ENCODE assay signal across 21 cellular contexts in genomic region chr19:3599776-3600183, GRCh38. TPM values are rescaled to one million over a fixed set of nuclear protein-coding genes. Genes with fewer than 3 reads are reported as not detected.
DNase-seq lines count a peak whose midpoint lies in the region; ATAC-seq, FAIRE-seq and TF ChIP-seq lines count a peak whose summit lies in the region.
"Had no signal": no experiment of that assay in that cellular context is flagged by ENCODE, and none has a peak within 500 bp of the region (broad histone marks: within the 10 kb centered on the region; RNA-seq: fewer than 3 reads in every experiment).

No MANE protein-coding gene starts in this region.

- H3K4ac ChIP-seq in H9 (ENCODE audit: low read depth, low read length) = no peak overlapping the region

- no peak overlapping the region for H4K5ac ChIP-seq in H9 (ENCODE audit: insufficient read length, low read depth, low read length)

- H2BK15ac ChIP-seq in H9 (ENCODE audit: low read depth, low read length) = no peak overlapping the region

- H3K9me3 Mint-ChIP-seq in H9 = peaks cover 0 to 4% of the 10 kb centered on the region in 2 experiments; a peak in 1 of 5 replicates
- H3K9me3 Mint-ChIP-seq: activated CD4-positive, alpha-beta memory T cell treated with anti-CD3 and anti-CD28 coated beads for 36 hours; activated naive CD4-positive, alpha-beta T cell treated with anti-CD3 and anti-CD28 coated beads, Interleukin-2, amount 50 U/mL, for 72 hours; stimulated activated naive B cell treated with anti-CD40 and anti-IgM and Interleukin-4, amounts not matched to agents 10 μg/mL and 1 μg/mL and 100 μg/mL, for 72 hours had no signal

- no peak overlapping the region for H2BK5ac ChIP-seq in H9 (ENCODE audit: insufficient read length, low read length)

- no peak overlapping the region for H3T11ph ChIP-seq in H9 (ENCODE audit: low read length)

- H3K14ac ChIP-seq in H9 (ENCODE audit: insufficient read depth, low read length) = no peak overlapping the region

- no peaks in the 10 kb centered on the region for H3K9me3 ChIP-seq in H9 (ENCODE audit: control insufficient read depth, low read depth, low read length)
- H3K9me3 ChIP-seq in keratinocyte (ENCODE audit: control insufficient read depth, low read depth, low read length) = no peaks in the 10 kb centered on the region
- H3K9me3 ChIP-seq: Caco-2 had no signal

- TF ChIP-seq CTCF in H9 (conservative IDR thresholded peaks at IDR 0.05) (peak; percentile 62), astrocyte of the cerebellum (IDR thresholded peaks at IDR 0.05; ENCODE audit: low read depth, low read length, missing control alignments) (peak; percentile 32), keratinocyte (optimal IDR thresholded peaks at IDR 0.05 in 1 of 3, IDR thresholded peaks at IDR 0.05 in 1 of 3, conservative IDR thresholded peaks at IDR 0.05 in 1 of 3; ENCODE audit: extremely low read depth in 1 of 3, insufficient read depth in 2 of 3, low read length in 3 of 3) (peak in 2 of 3 experiments; percentile 1 to 9)

- H3K9ac ChIP-seq in H9 (ENCODE audit: extremely low read depth, insufficient read length, low read length) (no peak overlapping the region), keratinocyte (ENCODE audit: control insufficient read depth, extremely low read depth, insufficient read depth, low read length) (no peak overlapping the region)

- H3K4me2 ChIP-seq in H9 (ENCODE audit: insufficient read depth, insufficient read length, low read length) (no peak overlapping the region), keratinocyte (ENCODE audit: control insufficient read depth, extremely low read depth, insufficient read depth, low read depth, low read length) (no peak overlapping the region)

- H4K91ac ChIP-seq in H9 (ENCODE audit: insufficient read length, low read depth, low read length) = no peak overlapping the region

- H3K27ac Mint-ChIP-seq in H9 = no peak overlapping the region
- H3K27ac Mint-ChIP-seq: activated CD4-positive, alpha-beta memory T cell treated with anti-CD3 and anti-CD28 coated beads for 36 hours; activated naive CD4-positive, alpha-beta T cell treated with anti-CD3 and anti-CD28 coated beads, Interleukin-2, amount 50 U/mL, for 72 hours; stimulated activated naive B cell treated with anti-CD40 and anti-IgM and Interleukin-4, amounts not matched to agents 10 μg/mL and 1 μg/mL and 100 μg/mL, for 72 hours had no signal

- no peaks in the 10 kb centered on the region for H3K4me1 Mint-ChIP-seq in H9

- H3K4me1 ChIP-seq in H9 (ENCODE audit: insufficient read depth, low read length) = no peaks in the 10 kb centered on the region
- H3K4me1 ChIP-seq in keratinocyte (ENCODE audit: control insufficient read depth, extremely low read depth, insufficient read depth, low read length) = no peaks in the 10 kb centered on the region
- H3K4me1 ChIP-seq: foreskin keratinocyte had no signal

- H4K8ac ChIP-seq in H9 (replicated peaks; ENCODE audit: insufficient read length, low read depth, low read length) = no peak overlapping the region

- dilution Hi-C loops in keratinocyte (cut with MboI; ENCODE audit: extremely low pct_ligation_motif_present, low sequenced_read_pairs) = no loop called here

- in situ Hi-C loops in ACHN (cut with HindIII; ENCODE audit: low pct_ligation_motif_present, low pct_unique_long_range_greater_than_20kb, low sequenced_read_pairs) = no loop called here
- in situ Hi-C loops in astrocyte of the cerebellum (cut with HindIII; ENCODE audit: low sequenced_read_pairs) = no loop called here

- FAIRE-seq in keratinocyte (lab: Jason Lieb, UNC) = no peak
- FAIRE-seq: bronchial epithelial cell had no signal

- H3K4me3 Mint-ChIP-seq in H9 = no peak overlapping the region
- H3K4me3 Mint-ChIP-seq: activated CD4-positive, alpha-beta memory T cell treated with anti-CD3 and anti-CD28 coated beads for 36 hours; stimulated activated naive B cell treated with anti-CD40 and anti-IgM and Interleukin-4, amounts not matched to agents 10 μg/mL and 1 μg/mL and 100 μg/mL, for 72 hours had no signal

- H3K4me3 ChIP-seq in astrocyte of the cerebellum (ENCODE audit: low read depth, low read length) = no peak overlapping the region
- no peak overlapping the region for H3K4me3 ChIP-seq in keratinocyte (ENCODE audit: control insufficient read depth in 2 of 3, extremely low read depth in 1 of 3, insufficient read depth in 2 of 3, low read depth in 1 of 3, low read length in 3 of 3)

- DNase-seq in ACHN (peak; percentile 8), H9 (peak; percentile 79), astrocyte of the cerebellum (ENCODE audit: low read depth) (no peak), keratinocyte (ENCODE audit: low read depth, low spot score) (no peak), SKM-1 treated with dmso at 0.1 percent for 144 hours (lab: John Stamatoyannopoulos, UW; ENCODE audit: unreplicated experiment) (no peak), left lobe of liver (ENCODE audit: low spot score) (no peak), epidermal melanocyte (ENCODE audit: insufficient read length, low spot score) (no peak)
- DNase-seq in activated CD4-positive, CD25-positive, alpha-beta regulatory T cell treated with anti-CD3 and anti-CD28 coated beads, Interleukin-2, amount 50 U/mL, for 72 hours = no peak
- DNase-seq: activated CD4-positive, alpha-beta memory T cell treated with anti-CD3 and anti-CD28 coated beads for 36 hours; activated T-cell treated with anti-CD3 and anti-CD28 coated beads, Interleukin-2, amount 50 U/mL, for 48 hours; Caco-2; effector memory CD4-positive, alpha-beta T cell; foreskin keratinocyte; NCI-H2081; NCI-H524; SIG-M5; stimulated activated CD4-positive, alpha-beta T cell treated with anti-CD3 and anti-CD28 coated beads, Interleukin-12 subunit alpha, Interleukin-12 subunit beta, amount 100 ng/mL, for 4 hours; stimulated activated naive B cell treated with anti-CD40 and anti-IgM and Interleukin-4, amounts not matched to agents 10 μg/mL and 1 μg/mL and 100 μg/mL, for 72 hours had no signal

- no peak overlapping the region for H2AK5ac ChIP-seq in H9 (ENCODE audit: insufficient read length, low read length)

- H3K56ac ChIP-seq in H9 (ENCODE audit: insufficient read length, low read depth, low read length) = no peak overlapping the region

- H3K27ac ChIP-seq in H9 (ENCODE audit: insufficient read length, low read depth, low read length) = no peak overlapping the region
- H3K27ac ChIP-seq in keratinocyte (ENCODE audit: control insufficient read depth, insufficient read depth, low read length) = no peak overlapping the region
- H3K27ac ChIP-seq: foreskin keratinocyte had no signal

- no peak overlapping the region for H2BK20ac ChIP-seq in H9 (ENCODE audit: low read depth, low read length, poor library complexity, severe bottlenecking)

- no peaks in the 10 kb centered on the region for H3K79me1 ChIP-seq in H9 (ENCODE audit: insufficient read depth, low read depth, low read length, poor library complexity, severe bottlenecking)

- H3K9me1 ChIP-seq in keratinocyte (ENCODE audit: control insufficient read depth, extremely low read depth, insufficient read depth, low read length) = no peaks in the 10 kb centered on the region

- H3K36me3 Mint-ChIP-seq in H9 (ENCODE audit: insufficient read depth in 1 of 3, low read depth in 3 of 3) = no peaks in the 10 kb centered on the region
- H3K36me3 Mint-ChIP-seq: activated CD4-positive, alpha-beta memory T cell treated with anti-CD3 and anti-CD28 coated beads for 36 hours; activated naive CD4-positive, alpha-beta T cell treated with anti-CD3 and anti-CD28 coated beads, Interleukin-2, amount 50 U/mL, for 72 hours had no signal

- no peaks in the 10 kb centered on the region for H3K36me3 ChIP-seq in keratinocyte (ENCODE audit: control insufficient read depth in 2 of 2, extremely low read depth in 1 of 2, insufficient read depth in 2 of 2, low read length in 2 of 2)

- no CpG with 5 or more reads among the region's 28 CpGs for WGBS in H9 (ENCODE audit: extremely low coverage, insufficient read length, low lambda C conversion rate)

- no peak overlapping the region for H2BK120ac ChIP-seq in H9 (ENCODE audit: low read depth, low read length, poor library complexity, severe bottlenecking)

- H2BK12ac ChIP-seq in H9 (ENCODE audit: insufficient read length, low read depth, low read length) = no peak overlapping the region

- H3K18ac ChIP-seq in H9 (ENCODE audit: insufficient read length, low read depth, low read length) = no peak overlapping the region

- H3K79me2 ChIP-seq in H9 (ENCODE audit: insufficient read depth, low read length) = no peaks in the 10 kb centered on the region
- no peaks in the 10 kb centered on the region for H3K79me2 ChIP-seq in keratinocyte (ENCODE audit: control insufficient read depth, insufficient read depth, low read length)

- H3K23ac ChIP-seq in H9 (ENCODE audit: insufficient read length, low read depth, low read length) = no peak overlapping the region

- peaks cover 10% of the 10 kb centered on the region for H3K27me3 Mint-ChIP-seq in H9 (ENCODE audit: low read depth)
- H3K27me3 Mint-ChIP-seq: stimulated activated naive B cell treated with anti-CD40 and anti-IgM and Interleukin-4, amounts not matched to agents 10 μg/mL and 1 μg/mL and 100 μg/mL, for 72 hours had no signal

- H2AFZ ChIP-seq in H9 (ENCODE audit: low read length) = no peak overlapping the region
- no peak overlapping the region for H2AFZ ChIP-seq in keratinocyte (ENCODE audit: control insufficient read depth, low read length)

- no peaks in the 10 kb centered on the region for H3K27me3 ChIP-seq in H9 (ENCODE audit: insufficient read depth, low read length)
- peaks cover 3% of the 10 kb centered on the region for H3K27me3 ChIP-seq in keratinocyte (ENCODE audit: control insufficient read depth, extremely low read depth, insufficient read depth, low read length)
- H3K27me3 ChIP-seq: foreskin keratinocyte had no signal

- no peaks in the 10 kb centered on the region for H3K23me2 ChIP-seq in H9 (ENCODE audit: insufficient read length, low read depth, low read length, poor library complexity, severe bottlenecking)

- H4K20me1 ChIP-seq in H9 (ENCODE audit: control insufficient read depth, insufficient read depth, insufficient read length) = no peaks in the 10 kb centered on the region
- no peaks in the 10 kb centered on the region for H4K20me1 ChIP-seq in keratinocyte (ENCODE audit: control insufficient read depth, extremely low read depth, insufficient read depth, low read length)

- ATAC-seq in left lobe of liver = no peak
- ATAC-seq: activated naive CD4-positive, alpha-beta T cell treated with anti-CD3 and anti-CD28 coated beads, Interleukin-2, amount 50 U/mL, for 72 hours; foreskin keratinocyte; stimulated activated naive B cell treated with anti-CD40 and anti-IgM and Interleukin-4, amounts not matched to agents 10 μg/mL and 1 μg/mL and 100 μg/mL, for 72 hours had no signal

RNA-seq across cellular contexts. Expression of gene TBXA2R, which starts 6.9 kb away (rescaled TPM):
- total RNA-seq in H9 (2021) (0.63 and 0.64 TPM in 2 replicates), left lobe of liver (4.4 TPM)
- not detected in 3 replicates for polyA plus RNA-seq in keratinocyte
- not detected for polyA plus RNA-seq in keratinocyte (2011; ENCODE audit: low read depth)
- polyA plus RNA-seq in keratinocyte (2011; cell fraction: cytosol; rRNA removed) = not detected in 2 replicates
- 0.08 TPM in 1 of 2 replicates, not detected in the other for polyA plus RNA-seq in keratinocyte (2011; cell fraction: nucleus; rRNA removed)
- 0.09 TPM in 1 of 2 replicates, not detected in the other for polyA plus RNA-seq in keratinocyte (2012; ENCODE audit: low replicate concordance)
- not detected in 3 replicates for polyA minus RNA-seq in keratinocyte
- not detected for polyA minus RNA-seq in keratinocyte (2011; cell fraction: cytosol; rRNA and poly(A)+ RNA removed)
- polyA minus RNA-seq in keratinocyte (2011; cell fraction: nucleus; rRNA and poly(A)+ RNA removed) = not detected in 2 replicates
- total RNA-seq: bronchial epithelial cell had no signal

RNA-seq across cellular contexts. Expression of gene GIPC3, which starts 14.5 kb away (rescaled TPM):
- total RNA-seq in H9 (2021) (1.6 and 1.9 TPM in 2 replicates), left lobe of liver (0.75 TPM)
- not detected in 3 replicates for polyA plus RNA-seq in keratinocyte
- polyA plus RNA-seq in keratinocyte (2011; ENCODE audit: low read depth) = not detected
- polyA plus RNA-seq in keratinocyte (2011; cell fraction: cytosol; rRNA removed) = not detected in 2 replicates
- not detected in 2 replicates for polyA plus RNA-seq in keratinocyte (2011; cell fraction: nucleus; rRNA removed)
- polyA plus RNA-seq in keratinocyte (2012; ENCODE audit: low replicate concordance) = not detected in 2 replicates
- not detected in 3 replicates for polyA minus RNA-seq in keratinocyte
- polyA minus RNA-seq in keratinocyte (2011; cell fraction: cytosol; rRNA and poly(A)+ RNA removed) = not detected
- polyA minus RNA-seq in keratinocyte (2011; cell fraction: nucleus; rRNA and poly(A)+ RNA removed) = not detected in 2 replicates
- total RNA-seq: bronchial epithelial cell, Caco-2, foreskin keratinocyte, G401 had no signal

RNA-seq across cellular contexts. Expression of gene CACTIN, which starts 26.8 kb away (rescaled TPM):
- 35.9 and 37.3 TPM in 2 replicates for total RNA-seq in H9 (2021)
- polyA plus RNA-seq in keratinocyte = 10.8 to 15.0 TPM (median 11.1 TPM) in 3 replicates
- polyA plus RNA-seq in keratinocyte (2011; ENCODE audit: low read depth) = 7.5 TPM
- 5.9 and 14.2 TPM in 2 replicates for polyA plus RNA-seq in keratinocyte (2011; cell fraction: cytosol; rRNA removed)
- polyA plus RNA-seq in keratinocyte (2011; cell fraction: nucleus; rRNA removed) = 23.7 and 28.9 TPM in 2 replicates
- 12.8 and 18.6 TPM in 2 replicates for polyA plus RNA-seq in keratinocyte (2012; ENCODE audit: low replicate concordance)
- 7.6 to 15.4 TPM (median 7.7 TPM) in 3 replicates for polyA minus RNA-seq in keratinocyte
- 20.7 TPM for polyA minus RNA-seq in keratinocyte (2011; cell fraction: cytosol; rRNA and poly(A)+ RNA removed)
- polyA minus RNA-seq in keratinocyte (2011; cell fraction: nucleus; rRNA and poly(A)+ RNA removed) = 13.5 and 14.3 TPM in 2 replicates
- 12.5 TPM for total RNA-seq in left lobe of liver

RNA-seq across cellular contexts. Expression of gene HMG20B, which starts 27.0 kb away (rescaled TPM):
- 58.1 and 58.9 TPM in 2 replicates for total RNA-seq in H9 (2021)
- 27.9 to 38.3 TPM (median 27.9 TPM) in 3 replicates for polyA plus RNA-seq in keratinocyte
- 87.5 TPM for polyA plus RNA-seq in keratinocyte (2011; ENCODE audit: low read depth)
- polyA plus RNA-seq in keratinocyte (2011; cell fraction: cytosol; rRNA removed) = 15.2 and 37.3 TPM in 2 replicates
- 39.3 and 57.3 TPM in 2 replicates for polyA plus RNA-seq in keratinocyte (2011; cell fraction: nucleus; rRNA removed)
- polyA plus RNA-seq in keratinocyte (2012; ENCODE audit: low replicate concordance) = 30.6 and 44.6 TPM in 2 replicates
- 6.5 to 17.1 TPM (median 7.6 TPM) in 3 replicates for polyA minus RNA-seq in keratinocyte
- 54.1 TPM for polyA minus RNA-seq in keratinocyte (2011; cell fraction: cytosol; rRNA and poly(A)+ RNA removed)
- polyA minus RNA-seq in keratinocyte (2011; cell fraction: nucleus; rRNA and poly(A)+ RNA removed) = 14.0 and 17.2 TPM in 2 replicates
- 44.2 TPM for total RNA-seq in left lobe of liver

RNA-seq across cellular contexts. Expression of gene MFSD12, which starts 42.4 kb away (rescaled TPM):
- 51.5 and 58.8 TPM in 2 replicates for total RNA-seq in H9 (2021)
- 30.0 to 44.7 TPM (median 34.8 TPM) in 3 replicates for polyA plus RNA-seq in keratinocyte
- 9.7 TPM for polyA plus RNA-seq in keratinocyte (2011; ENCODE audit: low read depth)
- polyA plus RNA-seq in keratinocyte (2011; cell fraction: cytosol; rRNA removed) = 18.7 and 42.2 TPM in 2 replicates
- polyA plus RNA-seq in keratinocyte (2011; cell fraction: nucleus; rRNA removed) = 81.3 and 102 TPM in 2 replicates
- polyA plus RNA-seq in keratinocyte (2012; ENCODE audit: low replicate concordance) = 28.1 and 52.7 TPM in 2 replicates
- polyA minus RNA-seq in keratinocyte = 33.1 to 91.2 TPM (median 48.2 TPM) in 3 replicates
- polyA minus RNA-seq in keratinocyte (2011; cell fraction: cytosol; rRNA and poly(A)+ RNA removed) = 81.5 TPM
- 75.0 and 76.5 TPM in 2 replicates for polyA minus RNA-seq in keratinocyte (2011; cell fraction: nucleus; rRNA and poly(A)+ RNA removed)
- 33.9 TPM for total RNA-seq in left lobe of liver

Comparison
In these comparisons a context has a peak if more than half of its experiments do, and no peak if none do; other contexts are left out.
1. DNase-seq: peak in ACHN (single experiment) and H9 (single experiment); none in astrocyte of the cerebellum (single experiment), keratinocyte (single experiment), SKM-1 treated with dmso at 0.1 percent for 144 hours (single experiment), left lobe of liver (single experiment), activated CD4-positive, CD25-positive, alpha-beta regulatory T cell treated with anti-CD3 and anti-CD28 coated beads, Interleukin-2, amount 50 U/mL, for 72 hours (single experiment) and epidermal melanocyte (single experiment).
2. CTCF ChIP-seq: peak in every context shown above with its lines; median percentile 62 in H9; 32 in astrocyte of the cerebellum; 5 in keratinocyte.